Comparison of ENCODE assay signal across 8 cellular contexts in genomic region chr2:178306351-178307073, GRCh38.
DNase-seq lines count a peak whose midpoint lies in the region; ATAC-seq lines count a peak whose summit lies in the region.

No MANE protein-coding gene starts in this region.

- H3K36me3 Mint-ChIP-seq in activated T-helper 2 cell treated with anti-CD3 and anti-CD28 coated beads, Interferon-gamma antibody, Interleukin-2, Interleukin-4, amounts not matched to agents 10 μg/mL and 5 μg/mL and 100 μg/mL, durations not matched to agents 14 hours and 24 hours and 36 hours (ENCODE audit: low read depth), result no peaks in the 10 kb centered on the region

- H3K4me3 Mint-ChIP-seq in activated T-helper 2 cell treated with anti-CD3 and anti-CD28 coated beads, Interferon-gamma antibody, Interleukin-2, Interleukin-4, amounts not matched to agents 10 μg/mL and 5 μg/mL and 100 μg/mL, durations not matched to agents 14 hours and 24 hours and 36 hours (ENCODE audit: low read depth), result no peak overlapping the region

- peak; percentile 38 for DNase-seq in EL
- peak; percentile 88 for DNase-seq in NCI-H510A (lab: John Stamatoyannopoulos, UW)
- peak; percentile 24 for DNase-seq in activated T-helper 2 cell treated with anti-CD3 and anti-CD28 coated beads, Interferon-gamma antibody, Interleukin-2, Interleukin-4, amounts not matched to agents 10 μg/mL and 5 μg/mL and 100 μg/mL, durations not matched to agents 14 hours and 24 hours and 36 hours (ENCODE audit: low spot score)
- peak; percentile 38 for DNase-seq in iPS DF 19.7 (ENCODE audit: low read depth, low spot score)
- DNase-seq in stimulated activated CD4-positive, alpha-beta T cell treated with anti-CD3 and anti-CD28 coated beads, Interleukin-4, amount 100 ng/mL, for 48 hours (ENCODE audit: low read depth in 2 of 2), result peak; percentile 9 to 11
- no peak for DNase-seq in kidney glomerular epithelial cell (lab: John Stamatoyannopoulos, UW)

- intact Hi-C loops in activated T-helper 2 cell treated with anti-CD3 and anti-CD28 coated beads, Interferon-gamma antibody, Interleukin-2, Interleukin-4, amounts not matched to agents 10 μg/mL and 5 μg/mL and 100 μg/mL, durations not matched to agents 14 hours and 24 hours and 36 hours (cut with micrococcal nuclease), result loop anchor here (1.0 to 5.0 kb wide), 2 partner anchors 91 to 108 kb away; no protein-coding TSS in a partner anchor

- H3K9me3 Mint-ChIP-seq in activated T-helper 2 cell treated with anti-CD3 and anti-CD28 coated beads, Interferon-gamma antibody, Interleukin-2, Interleukin-4, amounts not matched to agents 10 μg/mL and 5 μg/mL and 100 μg/mL, durations not matched to agents 14 hours and 24 hours and 36 hours, result no peaks in the 10 kb centered on the region

- ATAC-seq in GM19395 (IDR thresholded peaks at IDR 0.05; ENCODE audit: unreplicated experiment) (peak; percentile 94), HG03159 (IDR thresholded peaks at IDR 0.05; ENCODE audit: unreplicated experiment) (peak; percentile 98)

- no peak overlapping the region for H3K27ac Mint-ChIP-seq in activated T-helper 2 cell treated with anti-CD3 and anti-CD28 coated beads, Interferon-gamma antibody, Interleukin-2, Interleukin-4, amounts not matched to agents 10 μg/mL and 5 μg/mL and 100 μg/mL, durations not matched to agents 14 hours and 24 hours and 36 hours

- H3K27me3 Mint-ChIP-seq in activated T-helper 2 cell treated with anti-CD3 and anti-CD28 coated beads, Interferon-gamma antibody, Interleukin-2, Interleukin-4, amounts not matched to agents 10 μg/mL and 5 μg/mL and 100 μg/mL, durations not matched to agents 14 hours and 24 hours and 36 hours (ENCODE audit: low read depth), result peaks cover 13% of the 10 kb centered on the region

- no peaks in the 10 kb centered on the region for H3K4me1 Mint-ChIP-seq in activated T-helper 2 cell treated with anti-CD3 and anti-CD28 coated beads, Interferon-gamma antibody, Interleukin-2, Interleukin-4, amounts not matched to agents 10 μg/mL and 5 μg/mL and 100 μg/mL, durations not matched to agents 14 hours and 24 hours and 36 hours (ENCODE audit: low read depth)
